ENCODE assay signal across 33 cellular contexts in genomic region chr15:100159436-100159835, GRCh38.
"Had no signal": no experiment of that assay in that cellular context is flagged by ENCODE, and none has a peak within 500 bp of the region (broad histone marks: within the 10 kb centered on the region; RNA-seq: fewer than 3 reads in every experiment).

No MANE protein-coding gene starts in this region.

- H3K9me3 ChIP-seq: colonic mucosa, esophagus squamous epithelium, gastrocnemius medialis, lower lobe of right lung, mucosa of descending colon, neutrophil, ovary, prostate gland, sigmoid colon, uterus had no signal

- H3K4me1 ChIP-seq: colonic mucosa, esophagus squamous epithelium, gastrocnemius medialis, lower lobe of right lung, prostate gland, sigmoid colon, uterus had no signal

- ATAC-seq: activated CD8-positive, alpha-beta T cell treated with anti-CD3 and anti-CD28 coated beads for 36 hours; activated naive CD8-positive, alpha-beta T cell treated with anti-CD3 and anti-CD28 coated beads, Interleukin-2, amount 50 U/mL, for 24 hours; activated T-cell treated with anti-CD3 and anti-CD28 coated beads, Interleukin-2, amount 50 U/mL, for 4 hours; activated T-helper 17 cell treated with anti-CD3 and anti-CD28 coated beads, Interleukin-2, amount 50 U/mL, for 72 hours; gastrocnemius medialis; lower lobe of right lung; mucosa of descending colon; stimulated activated memory B cell treated with anti-CD40 and anti-IgM and Interleukin-4, amounts not matched to agents 10 μg/mL and 1 μg/mL and 100 μg/mL, for 72 hours; stimulated activated naive CD8-positive, alpha-beta T cell treated with anti-CD3 and anti-CD28 coated beads, Interleukin-15, amount 100 ng/mL, for 72 hours; T-cell had no signal

- DNase-seq: activated B cell treated with CpG ODN at 0.5 μM for 24 hours; activated CD4-positive, alpha-beta T cell treated with anti-CD3 and anti-CD28 coated beads, Interleukin-2, amount 50 U/mL, for 1 hour; activated CD8-positive, alpha-beta T cell treated with anti-CD3 and anti-CD28 coated beads for 36 hours; activated naive CD8-positive, alpha-beta T cell treated with anti-CD3 and anti-CD28 coated beads, Interleukin-2, amount 50 U/mL, for 24 hours; activated T-cell treated with anti-CD3 and anti-CD28 coated beads, Interleukin-2, amount 50 U/mL, for 4 hours; amygdala; colonic mucosa; effector CD8-positive, alpha-beta T cell; esophagus squamous epithelium; gastrocnemius medialis; hippocampal formation; immature natural killer cell; kidney; lower lobe of right lung; mucosa of descending colon; naive B cell; nephron progenitor cell; ovary; retina; sigmoid colon; stimulated activated CD4-positive, alpha-beta T cell treated with anti-CD3 and anti-CD28 coated beads, Interleukin-1b, Interleukin-23, amount 100 ng/mL, for 48 hours; stimulated activated CD4-positive, alpha-beta T cell treated with anti-CD3 and anti-CD28 coated beads, Interleukin-4, amount 100 ng/mL, for 4 hours; stimulated activated CD8-positive, alpha-beta memory T cell treated with anti-CD3 and anti-CD28 coated beads, Interleukin-4, amount 100 ng/mL, for 48 hours; stimulated activated naive CD8-positive, alpha-beta T cell treated with anti-CD3 and anti-CD28 coated beads, Interleukin-15, amount 100 ng/mL, for 72 hours; substantia nigra; T-cell; uterus had no signal

- H3K36me3 ChIP-seq: colonic mucosa, esophagus squamous epithelium, lower lobe of right lung, neutrophil, ovary, prostate gland, sigmoid colon, uterus had no signal

- H3K27ac ChIP-seq: colonic mucosa, epithelial cell of prostate, esophagus squamous epithelium, gastrocnemius medialis, lower lobe of right lung, neutrophil, ovary, prostate gland, sigmoid colon, uterus had no signal

- H3K4me3 ChIP-seq: colonic mucosa, esophagus squamous epithelium, gastrocnemius medialis, lower lobe of right lung, mucosa of descending colon, ovary, prostate gland, sigmoid colon, smooth muscle cell, uterus had no signal

- H3K27me3 ChIP-seq: colonic mucosa, esophagus squamous epithelium, gastrocnemius medialis, neutrophil, ovary, sigmoid colon, uterus had no signal
